18 cellular contexts compared by ENCODE assay signal in the genomic region with DNA sequence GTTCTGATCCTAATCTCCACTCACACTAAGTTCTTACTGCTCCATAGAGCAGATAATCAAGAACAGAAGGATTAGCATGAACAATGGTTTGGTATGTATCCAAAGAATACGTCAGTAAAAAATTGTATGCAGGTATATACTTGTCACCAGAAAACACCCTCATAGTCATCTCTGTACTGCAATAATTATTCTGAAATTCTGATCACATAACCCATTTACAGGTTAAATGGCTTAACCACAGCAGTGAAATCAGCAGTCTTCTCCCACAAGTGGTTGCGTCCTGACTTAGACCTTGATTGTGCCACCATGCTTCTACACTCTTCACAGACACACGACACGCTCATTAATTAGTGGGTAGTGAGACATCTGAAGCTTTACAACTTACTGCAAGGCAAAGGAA.
DNase-seq lines count a peak whose midpoint lies in the region; ATAC-seq and TF ChIP-seq lines count a peak whose summit lies in the region.
"Had no signal": no experiment of that assay in that cellular context is flagged by ENCODE, and none has a peak within 500 bp of the region (broad histone marks: within the 10 kb centered on the region; RNA-seq: fewer than 3 reads in every experiment).

No MANE protein-coding gene starts in this region.

- H3K4me3 ChIP-seq in epithelial cell of esophagus (ENCODE audit: low read length): no peak overlapping the region
- H3K4me3 ChIP-seq: A549, GM23338 had no signal

- CTCF ChIA-PET in RWPE1 (lab: Yijun Ruan, JAX): no interaction called here

- TF ChIP-seq CTCF in RWPE1 (conservative IDR thresholded peaks at IDR 0.05; ENCODE audit: low read depth) (no peak), epithelial cell of esophagus (IDR thresholded peaks at IDR 0.05; ENCODE audit: insufficient read depth, low read depth, low read length, missing control alignments) (no peak)

- H3K4me3 Mint-ChIP-seq in stimulated activated effector memory CD8-positive, alpha-beta T cell treated with anti-CD3 and anti-CD28 coated beads, Interleukin-12 subunit alpha, Interleukin-12 subunit beta, amount 100 ng/mL, for 72 hours: no peak overlapping the region
- H3K4me3 Mint-ChIP-seq: CD8-positive, alpha-beta T cell; GM23338 had no signal

- DNase-seq in RWPE1 (ENCODE audit: low spot score) (peak; percentile 0), epithelial cell of esophagus (ENCODE audit: low read depth) (peak; percentile 91), iPS-NIHi7 (ENCODE audit: extremely low spot score) (no peak)
- DNase-seq in stimulated activated effector memory CD8-positive, alpha-beta T cell treated with anti-CD3 and anti-CD28 coated beads, Interleukin-12 subunit alpha, Interleukin-12 subunit beta, amount 100 ng/mL, for 72 hours (ENCODE audit: low spot score in 2 of 2): no peak
- DNase-seq: BE2C; CD8-positive, alpha-beta T cell; COR-L47; DMS153; DMS79 treated with DMSO at 0.1 percent for 48 hours; EL; H7 had no signal

- ATAC-seq in HG02870 (IDR thresholded peaks at IDR 0.05; ENCODE audit: unreplicated experiment): peak; percentile 69
- ATAC-seq in stimulated activated effector memory CD8-positive, alpha-beta T cell treated with anti-CD3 and anti-CD28 coated beads, Interleukin-12 subunit alpha, Interleukin-12 subunit beta, amount 100 ng/mL, for 72 hours: peak; percentile 50
- ATAC-seq in GM21825 (IDR thresholded peaks at IDR 0.05; ENCODE audit: unreplicated experiment): no peak
- ATAC-seq in HG03135 (IDR thresholded peaks at IDR 0.05; ENCODE audit: unreplicated experiment): no peak
- ATAC-seq: A549; CD8-positive, alpha-beta T cell; GM23338; HepG2 had no signal

- H3K36me3 Mint-ChIP-seq in stimulated activated effector memory CD8-positive, alpha-beta T cell treated with anti-CD3 and anti-CD28 coated beads, Interleukin-12 subunit alpha, Interleukin-12 subunit beta, amount 100 ng/mL, for 72 hours: no peaks in the 10 kb centered on the region

- no peak overlapping the region for H3K27ac ChIP-seq in RWPE1
- H3K27ac ChIP-seq: A549, C4-2B had no signal

- POLR2A ChIA-PET in RWPE1 (lab: Yijun Ruan, JAX; ENCODE audit: low non-redundant PET): no interaction called here

- H3K4me1 Mint-ChIP-seq in stimulated activated effector memory CD8-positive, alpha-beta T cell treated with anti-CD3 and anti-CD28 coated beads, Interleukin-12 subunit alpha, Interleukin-12 subunit beta, amount 100 ng/mL, for 72 hours: peaks cover 10% of the 10 kb centered on the region

- H3K27ac Mint-ChIP-seq in stimulated activated effector memory CD8-positive, alpha-beta T cell treated with anti-CD3 and anti-CD28 coated beads, Interleukin-12 subunit alpha, Interleukin-12 subunit beta, amount 100 ng/mL, for 72 hours: no peak overlapping the region
- H3K27ac Mint-ChIP-seq: CD8-positive, alpha-beta T cell; GM23338 had no signal

- no peaks in the 10 kb centered on the region for H3K9me3 Mint-ChIP-seq in stimulated activated effector memory CD8-positive, alpha-beta T cell treated with anti-CD3 and anti-CD28 coated beads, Interleukin-12 subunit alpha, Interleukin-12 subunit beta, amount 100 ng/mL, for 72 hours
- H3K9me3 Mint-ChIP-seq: CD8-positive, alpha-beta T cell; GM23338 had no signal

Comparison
In these comparisons a context has a peak if more than half of its experiments do, and no peak if none do; other contexts are left out.
1. ATAC-seq: peak in HG02870 (single experiment) and stimulated activated effector memory CD8-positive, alpha-beta T cell treated with anti-CD3 and anti-CD28 coated beads, Interleukin-12 subunit alpha, Interleukin-12 subunit beta, amount 100 ng/mL, for 72 hours (single experiment); none in GM21825 (single experiment) and HG03135 (single experiment).
2. DNase-seq: peak in RWPE1 (single experiment) and epithelial cell of esophagus (single experiment); none in stimulated activated effector memory CD8-positive, alpha-beta T cell treated with anti-CD3 and anti-CD28 coated beads, Interleukin-12 subunit alpha, Interleukin-12 subunit beta, amount 100 ng/mL, for 72 hours (0 of 2) and iPS-NIHi7 (single experiment).